18 cellular contexts compared by ENCODE assay signal in the genomic region with DNA sequence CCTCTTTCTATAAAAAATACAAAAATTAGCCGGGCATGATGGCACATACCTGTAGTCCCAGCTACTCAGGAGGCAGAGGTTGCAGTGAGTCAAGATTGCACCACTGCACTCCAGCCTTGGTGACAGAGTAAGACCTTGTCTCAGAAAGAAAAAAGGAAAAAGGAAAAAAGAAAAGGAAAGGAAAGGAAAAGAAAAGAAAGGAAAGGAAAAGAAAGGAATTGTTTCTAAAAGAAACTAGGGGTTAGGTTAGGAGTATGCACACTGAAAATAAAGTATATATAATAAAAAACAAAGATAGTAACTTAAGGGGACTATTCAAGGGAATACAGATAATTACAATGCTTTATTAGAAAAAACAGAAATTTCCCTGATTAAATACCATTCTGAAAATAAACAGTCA.
"Had no signal": no experiment of that assay in that cellular context is flagged by ENCODE, and none has a peak within 500 bp of the region (broad histone marks: within the 10 kb centered on the region; RNA-seq: fewer than 3 reads in every experiment).

No MANE protein-coding gene starts in this region.

- H3K27ac ChIP-seq: colonic mucosa, heart left ventricle, ovary, tibial artery, upper lobe of right lung, vagina had no signal

- H3K9me3 ChIP-seq: colonic mucosa, heart left ventricle, ovary, tibial artery, upper lobe of right lung, vagina had no signal

- H3K4me1 ChIP-seq: colonic mucosa, heart left ventricle, tibial artery, upper lobe of right lung, vagina had no signal

- H3K4me3 Mint-ChIP-seq: naive thymus-derived CD4-positive, alpha-beta T cell; nephron progenitor cell; stimulated activated naive CD8-positive, alpha-beta T cell treated with anti-CD3 and anti-CD28 coated beads, Interleukin-15, Interleukin-2, amounts not matched to agents 100 ng/mL and 50 ng/mL, for 24 hours had no signal

- DNase-seq: colonic mucosa; effector CD4-positive, alpha-beta T cell; foreskin melanocyte; heart left ventricle; hippocampal formation; kidney glomerular epithelial cell; mammary epithelial cell; naive thymus-derived CD4-positive, alpha-beta T cell; nephron progenitor cell; ovary; right cardiac atrium; small intestine; stimulated activated CD4-positive, alpha-beta T cell treated with anti-CD3 and anti-CD28 coated beads, Interleukin-12 subunit alpha, Interleukin-12 subunit beta, amount 100 ng/mL, for 4 hours; tibial artery; upper lobe of right lung had no signal

- H3K27ac Mint-ChIP-seq: naive thymus-derived CD4-positive, alpha-beta T cell; nephron progenitor cell; progenitor cell of endocrine pancreas; stimulated activated naive CD8-positive, alpha-beta T cell treated with anti-CD3 and anti-CD28 coated beads, Interleukin-15, Interleukin-2, amounts not matched to agents 100 ng/mL and 50 ng/mL, for 24 hours had no signal

- FAIRE-seq: small intestine had no signal

- H3K4me3 ChIP-seq: colonic mucosa, heart left ventricle, ovary, tibial artery, upper lobe of right lung, vagina had no signal

- H3K36me3 ChIP-seq: colonic mucosa, ovary, tibial artery, upper lobe of right lung, vagina had no signal

- ATAC-seq: heart left ventricle; naive thymus-derived CD4-positive, alpha-beta T cell; right cardiac atrium; upper lobe of right lung had no signal

- H3K9me3 Mint-ChIP-seq: nephron progenitor cell; stimulated activated naive CD8-positive, alpha-beta T cell treated with anti-CD3 and anti-CD28 coated beads, Interleukin-15, Interleukin-2, amounts not matched to agents 100 ng/mL and 50 ng/mL, for 24 hours had no signal

- H3K27me3 Mint-ChIP-seq: progenitor cell of endocrine pancreas had no signal

- H3K27me3 ChIP-seq: colonic mucosa, heart left ventricle, ovary, tibial artery, upper lobe of right lung, vagina had no signal

- H3K36me3 Mint-ChIP-seq: naive thymus-derived CD4-positive, alpha-beta T cell had no signal
